Comparison of ENCODE assay signal across 1 cellular context in genomic region chr1:25905680-25906643, GRCh38.
TF ChIP-seq lines count a peak whose summit lies in the region.

STMN1 (minus strand) TSS chr1:25906419; CDS start chr1:25904676, 1,743 bp downstream.

TF ChIP-seq in K562, 482 proteins besides CTCF, POLR2A, EP300 and RAD21 (continued from another document and continues in another):
- TF ChIP-seq CHD7 (IDR thresholded peaks at IDR 0.05; ENCODE audit: low read depth, low read length), result no peak
- TF ChIP-seq, protein P1, sequence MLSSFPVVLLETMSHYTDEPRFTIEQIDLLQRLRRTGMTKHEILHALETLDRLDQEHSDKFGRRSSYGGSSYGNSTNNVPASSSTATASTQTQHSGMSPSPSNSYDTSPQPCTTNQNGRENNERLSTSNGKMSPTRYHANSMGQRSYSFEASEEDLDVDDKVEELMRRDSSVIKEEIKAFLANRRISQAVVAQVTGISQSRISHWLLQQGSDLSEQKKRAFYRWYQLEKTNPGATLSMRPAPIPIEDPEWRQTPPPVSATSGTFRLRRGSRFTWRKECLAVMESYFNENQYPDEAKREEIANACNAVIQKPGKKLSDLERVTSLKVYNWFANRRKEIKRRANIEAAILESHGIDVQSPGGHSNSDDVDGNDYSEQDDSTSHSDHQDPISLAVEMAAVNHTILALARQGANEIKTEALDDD (IDR thresholded peaks at IDR 0.05), result no peak
- TF ChIP-seq, protein P2, sequence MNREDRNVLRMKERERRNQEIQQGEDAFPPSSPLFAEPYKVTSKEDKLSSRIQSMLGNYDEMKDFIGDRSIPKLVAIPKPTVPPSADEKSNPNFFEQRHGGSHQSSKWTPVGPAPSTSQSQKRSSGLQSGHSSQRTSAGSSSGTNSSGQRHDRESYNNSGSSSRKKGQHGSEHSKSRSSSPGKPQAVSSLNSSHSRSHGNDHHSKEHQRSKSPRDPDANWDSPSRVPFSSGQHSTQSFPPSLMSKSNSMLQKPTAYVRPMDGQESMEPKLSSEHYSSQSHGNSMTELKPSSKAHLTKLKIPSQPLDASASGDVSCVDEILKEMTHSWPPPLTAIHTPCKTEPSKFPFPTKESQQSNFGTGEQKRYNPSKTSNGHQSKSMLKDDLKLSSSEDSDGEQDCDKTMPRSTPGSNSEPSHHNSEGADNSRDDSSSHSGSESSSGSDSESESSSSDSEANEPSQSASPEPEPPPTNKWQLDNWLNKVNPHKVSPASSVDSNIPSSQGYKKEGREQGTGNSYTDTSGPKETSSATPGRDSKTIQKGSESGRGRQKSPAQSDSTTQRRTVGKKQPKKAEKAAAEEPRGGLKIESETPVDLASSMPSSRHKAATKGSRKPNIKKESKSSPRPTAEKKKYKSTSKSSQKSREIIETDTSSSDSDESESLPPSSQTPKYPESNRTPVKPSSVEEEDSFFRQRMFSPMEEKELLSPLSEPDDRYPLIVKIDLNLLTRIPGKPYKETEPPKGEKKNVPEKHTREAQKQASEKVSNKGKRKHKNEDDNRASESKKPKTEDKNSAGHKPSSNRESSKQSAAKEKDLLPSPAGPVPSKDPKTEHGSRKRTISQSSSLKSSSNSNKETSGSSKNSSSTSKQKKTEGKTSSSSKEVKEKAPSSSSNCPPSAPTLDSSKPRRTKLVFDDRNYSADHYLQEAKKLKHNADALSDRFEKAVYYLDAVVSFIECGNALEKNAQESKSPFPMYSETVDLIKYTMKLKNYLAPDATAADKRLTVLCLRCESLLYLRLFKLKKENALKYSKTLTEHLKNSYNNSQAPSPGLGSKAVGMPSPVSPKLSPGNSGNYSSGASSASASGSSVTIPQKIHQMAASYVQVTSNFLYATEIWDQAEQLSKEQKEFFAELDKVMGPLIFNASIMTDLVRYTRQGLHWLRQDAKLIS (CRISPR knock-in tag; IDR thresholded peaks at IDR 0.05), result 0 out of 2 replicates have a peak, but pooled peaks have one; percentile 55
- TF ChIP-seq DIDO1 (tag; IDR thresholded peaks at IDR 0.05; ENCODE audit: low read depth), result peak; percentile 47; the same call in 1 of the 2 replicates
- TF ChIP-seq TSC22D4 (tag; IDR thresholded peaks at IDR 0.05), result no peak
- TF ChIP-seq SREBF2 (CRISPR knock-in tag; IDR thresholded peaks at IDR 0.05), result no peak
- peak; percentile 97 for TF ChIP-seq SUPT5H (IDR thresholded peaks at IDR 0.05)
- TF ChIP-seq CBFB (CRISPR knock-in tag; IDR thresholded peaks at IDR 0.05), result no peak
- TF ChIP-seq MYNN (IDR thresholded peaks at IDR 0.05), result 0 out of 2 replicates have a peak, but pooled peaks have one; percentile 27
- no peak for TF ChIP-seq MYNN (CRISPR knock-in tag; IDR thresholded peaks at IDR 0.05)
- TF ChIP-seq ETV6 (IDR thresholded peaks at IDR 0.05; ENCODE audit: borderline replicate concordance in 1 of 2, low read depth in 2 of 2, low read length in 1 of 2), result no peak
- TF ChIP-seq ETV6 (CRISPR knock-in tag; IDR thresholded peaks at IDR 0.05; ENCODE audit: borderline replicate concordance), result no peak
- TF ChIP-seq, protein P3, sequence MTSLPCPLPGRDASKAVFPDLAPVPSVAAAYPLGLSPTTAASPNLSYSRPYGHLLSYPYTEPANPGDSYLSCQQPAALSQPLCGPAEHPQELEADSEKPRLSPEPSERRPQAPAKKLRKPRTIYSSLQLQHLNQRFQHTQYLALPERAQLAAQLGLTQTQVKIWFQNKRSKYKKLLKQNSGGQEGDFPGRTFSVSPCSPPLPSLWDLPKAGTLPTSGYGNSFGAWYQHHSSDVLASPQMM (CRISPR knock-in tag; IDR thresholded peaks at IDR 0.05), result no peak
- TF ChIP-seq TFAP4 (CRISPR knock-in tag; IDR thresholded peaks at IDR 0.05; ENCODE audit: borderline replicate concordance), result peak; percentile 80
- no peak for TF ChIP-seq ATF3 (IDR thresholded peaks at IDR 0.05)
- 0 out of 2 replicates have a peak, but pooled peaks have one; percentile 48 for TF ChIP-seq ATF3 (CRISPR knock-in tag; conservative IDR thresholded peaks at IDR 0.05)
- no peak for TF ChIP-seq ZNF77 (CRISPR knock-in tag; IDR thresholded peaks at IDR 0.05)
- TF ChIP-seq PHB (CRISPR knock-in tag; IDR thresholded peaks at IDR 0.05), result 0 out of 2 replicates have a peak, but pooled peaks have one; percentile 32
- TF ChIP-seq, protein P4, sequence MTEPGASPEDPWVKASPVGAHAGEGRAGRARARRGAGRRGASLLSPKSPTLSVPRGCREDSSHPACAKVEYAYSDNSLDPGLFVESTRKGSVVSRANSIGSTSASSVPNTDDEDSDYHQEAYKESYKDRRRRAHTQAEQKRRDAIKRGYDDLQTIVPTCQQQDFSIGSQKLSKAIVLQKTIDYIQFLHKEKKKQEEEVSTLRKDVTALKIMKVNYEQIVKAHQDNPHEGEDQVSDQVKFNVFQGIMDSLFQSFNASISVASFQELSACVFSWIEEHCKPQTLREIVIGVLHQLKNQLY (CRISPR knock-in tag; conservative IDR thresholded peaks at IDR 0.05), result peak in 1 of 2 experiments; percentile 67; a peak in 1 of 4 replicates
- TF ChIP-seq ZNF696 (CRISPR knock-in tag; conservative IDR thresholded peaks at IDR 0.05), result no peak
- TF ChIP-seq SIRT6 (IDR thresholded peaks at IDR 0.05; ENCODE audit: low read depth, low read length), result no peak
- no peak for TF ChIP-seq NR2F6 (CRISPR knock-in tag; IDR thresholded peaks at IDR 0.05)
- TF ChIP-seq ZBED1 (IDR thresholded peaks at IDR 0.05), result peak; percentile 21; the same call in 1 of the 2 replicates
- peak; percentile 78 for TF ChIP-seq RNF2 (IDR thresholded peaks at IDR 0.05)
- peak; percentile 82 to 83 for TF ChIP-seq MAZ (CRISPR knock-in tag; conservative IDR thresholded peaks at IDR 0.05 in 1 of 2, IDR thresholded peaks at IDR 0.05 in 1 of 2)
- peak; percentile 55 for TF ChIP-seq NELFE (IDR thresholded peaks at IDR 0.05; ENCODE audit: insufficient read depth, insufficient read length)
- no peak for TF ChIP-seq C11orf30 (IDR thresholded peaks at IDR 0.05; ENCODE audit: low read depth)
- no peak for TF ChIP-seq SP2 (IDR thresholded peaks at IDR 0.05; ENCODE audit: extremely low read depth, low read depth, low read length, poor library complexity, severe bottlenecking)
- no peak for TF ChIP-seq CREB5 (CRISPR knock-in tag; IDR thresholded peaks at IDR 0.05)
- no peak for TF ChIP-seq RFX1 (IDR thresholded peaks at IDR 0.05)
- TF ChIP-seq NR1H2 (CRISPR knock-in tag; IDR thresholded peaks at IDR 0.05), result 0 out of 2 replicates have a peak, but pooled peaks have one; percentile 41
- TF ChIP-seq, protein P5, sequence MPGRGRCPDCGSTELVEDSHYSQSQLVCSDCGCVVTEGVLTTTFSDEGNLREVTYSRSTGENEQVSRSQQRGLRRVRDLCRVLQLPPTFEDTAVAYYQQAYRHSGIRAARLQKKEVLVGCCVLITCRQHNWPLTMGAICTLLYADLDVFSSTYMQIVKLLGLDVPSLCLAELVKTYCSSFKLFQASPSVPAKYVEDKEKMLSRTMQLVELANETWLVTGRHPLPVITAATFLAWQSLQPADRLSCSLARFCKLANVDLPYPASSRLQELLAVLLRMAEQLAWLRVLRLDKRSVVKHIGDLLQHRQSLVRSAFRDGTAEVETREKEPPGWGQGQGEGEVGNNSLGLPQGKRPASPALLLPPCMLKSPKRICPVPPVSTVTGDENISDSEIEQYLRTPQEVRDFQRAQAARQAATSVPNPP (IDR thresholded peaks at IDR 0.05; ENCODE audit: borderline replicate concordance, insufficient read depth, insufficient read length), result no peak
- TF ChIP-seq LEF1 (IDR thresholded peaks at IDR 0.05), result peak; percentile 91
- TF ChIP-seq ZNF124 (CRISPR knock-in tag; IDR thresholded peaks at IDR 0.05), result no peak
